ENCODE assay signal across 21 cellular contexts in the genomic region with DNA sequence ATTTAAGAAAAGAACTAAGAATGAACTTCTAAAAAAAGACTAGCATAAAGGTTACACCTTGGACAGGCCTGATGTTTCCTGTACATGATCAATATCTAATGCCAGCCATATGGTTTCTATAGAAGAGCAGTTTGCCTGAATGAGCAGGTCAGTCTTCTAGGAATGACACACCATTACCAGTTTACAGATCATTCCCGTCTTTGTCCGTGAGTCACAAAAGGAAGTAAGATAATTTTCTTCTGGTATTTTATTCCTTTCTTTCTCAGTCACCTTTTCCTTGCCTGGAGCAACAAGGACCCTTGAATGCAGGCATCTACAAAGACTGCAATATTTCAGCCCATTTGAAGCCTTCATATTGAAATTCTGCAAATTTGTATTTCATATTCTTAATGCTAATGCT.
"Had no signal": no experiment of that assay in that cellular context is flagged by ENCODE, and none has a peak within 500 bp of the region (broad histone marks: within the 10 kb centered on the region; RNA-seq: fewer than 3 reads in every experiment).

No MANE protein-coding gene starts in this region.

- ATAC-seq: activated CD8-positive, alpha-beta T cell treated with anti-CD3 and anti-CD28 coated beads, Interleukin-2, amount 10 ng/mL, durations not matched to agents 7 days and 5 days; heart right ventricle; right cardiac atrium; stimulated activated naive B cell treated with anti-CD40 and anti-IgM and Interleukin-4, amounts not matched to agents 10 μg/mL and 1 μg/mL and 100 μg/mL, for 72 hours; WTC11 had no signal

- H3K4me3 Mint-ChIP-seq: activated CD8-positive, alpha-beta T cell treated with anti-CD3 and anti-CD28 coated beads, Interleukin-2, amount 10 ng/mL, durations not matched to agents 7 days and 5 days; activated naive CD4-positive, alpha-beta T cell treated with anti-CD3 and anti-CD28 coated beads, Interleukin-2, amount 50 U/mL, for 24 hours; nephron progenitor cell; stimulated activated naive B cell treated with anti-CD40 and anti-IgM and Interleukin-4, amounts not matched to agents 10 μg/mL and 1 μg/mL and 100 μg/mL, for 72 hours; WTC11 had no signal

- DNase-seq: activated CD4-positive, alpha-beta T cell treated with anti-CD3 and anti-CD28 coated beads for 48 hours; activated CD8-positive, alpha-beta memory T cell treated with anti-CD3 and anti-CD28 coated beads, Interleukin-2, amount 50 U/mL, for 4 hours; activated CD8-positive, alpha-beta T cell treated with anti-CD3 and anti-CD28 coated beads, Interleukin-2, amount 10 ng/mL, durations not matched to agents 7 days and 5 days; activated effector memory CD4-positive, alpha-beta T cell treated with anti-CD3 and anti-CD28 coated beads, Interleukin-2, amount 50 U/mL, for 16 hours; activated T-cell treated with anti-CD3 and anti-CD28 coated beads, Interleukin-2, amount 50 U/mL, for 48 hours; adrenal gland; esophagus squamous epithelium; heart right ventricle; left ventricle myocardium inferior; mesenchymal stem cell; nephron progenitor cell; right cardiac atrium; stimulated activated CD4-positive, alpha-beta T cell treated with anti-CD3 and anti-CD28 coated beads, Interleukin-15, amount 100 ng/mL, for 24 hours; stimulated activated CD4-positive, alpha-beta T cell treated with anti-CD3 and anti-CD28 coated beads, Interleukin-4, amount 100 ng/mL, for 1 hour; stimulated activated naive B cell treated with anti-CD40 and anti-IgM and Interleukin-4, amounts not matched to agents 10 μg/mL and 1 μg/mL and 100 μg/mL, for 72 hours; T-helper 2 cell; tibial artery had no signal

- H3K4me1 Mint-ChIP-seq: activated naive CD4-positive, alpha-beta T cell treated with anti-CD3 and anti-CD28 coated beads, Interleukin-2, amount 50 U/mL, for 24 hours; nephron progenitor cell; stimulated activated naive B cell treated with anti-CD40 and anti-IgM and Interleukin-4, amounts not matched to agents 10 μg/mL and 1 μg/mL and 100 μg/mL, for 72 hours had no signal

- H3K4me1 ChIP-seq: adrenal gland, esophagus squamous epithelium, heart right ventricle, left ventricle myocardium inferior, prostate gland, tibial artery had no signal

- H3K27me3 ChIP-seq: adrenal gland, esophagus squamous epithelium, heart right ventricle, tibial artery had no signal

- H3K36me3 Mint-ChIP-seq: activated naive CD4-positive, alpha-beta T cell treated with anti-CD3 and anti-CD28 coated beads, Interleukin-2, amount 50 U/mL, for 24 hours; stimulated activated naive B cell treated with anti-CD40 and anti-IgM and Interleukin-4, amounts not matched to agents 10 μg/mL and 1 μg/mL and 100 μg/mL, for 72 hours had no signal

- H3K27ac Mint-ChIP-seq: activated CD8-positive, alpha-beta T cell treated with anti-CD3 and anti-CD28 coated beads, Interleukin-2, amount 10 ng/mL, durations not matched to agents 7 days and 5 days; activated naive CD4-positive, alpha-beta T cell treated with anti-CD3 and anti-CD28 coated beads, Interleukin-2, amount 50 U/mL, for 24 hours; nephron progenitor cell; stimulated activated naive B cell treated with anti-CD40 and anti-IgM and Interleukin-4, amounts not matched to agents 10 μg/mL and 1 μg/mL and 100 μg/mL, for 72 hours; WTC11 had no signal

- H3K9me3 Mint-ChIP-seq: activated naive CD4-positive, alpha-beta T cell treated with anti-CD3 and anti-CD28 coated beads, Interleukin-2, amount 50 U/mL, for 24 hours had no signal

- H3K27me3 Mint-ChIP-seq: activated naive CD4-positive, alpha-beta T cell treated with anti-CD3 and anti-CD28 coated beads, Interleukin-2, amount 50 U/mL, for 24 hours; stimulated activated naive B cell treated with anti-CD40 and anti-IgM and Interleukin-4, amounts not matched to agents 10 μg/mL and 1 μg/mL and 100 μg/mL, for 72 hours had no signal

- H3K9me3 ChIP-seq: adrenal gland, prostate gland had no signal

- H3K36me3 ChIP-seq: adrenal gland, esophagus squamous epithelium, heart right ventricle, left ventricle myocardium inferior, prostate gland, tibial artery had no signal

- H3K4me3 ChIP-seq: adrenal gland, esophagus squamous epithelium, heart right ventricle, left ventricle myocardium inferior, prostate gland, skin epidermis, tibial artery had no signal

- H3K27ac ChIP-seq: adrenal gland, esophagus squamous epithelium, heart right ventricle, left ventricle myocardium inferior, prostate gland, skin epidermis, tibial artery had no signal
